Comparison of ENCODE assay signal across 28 cellular contexts in the genomic region with DNA sequence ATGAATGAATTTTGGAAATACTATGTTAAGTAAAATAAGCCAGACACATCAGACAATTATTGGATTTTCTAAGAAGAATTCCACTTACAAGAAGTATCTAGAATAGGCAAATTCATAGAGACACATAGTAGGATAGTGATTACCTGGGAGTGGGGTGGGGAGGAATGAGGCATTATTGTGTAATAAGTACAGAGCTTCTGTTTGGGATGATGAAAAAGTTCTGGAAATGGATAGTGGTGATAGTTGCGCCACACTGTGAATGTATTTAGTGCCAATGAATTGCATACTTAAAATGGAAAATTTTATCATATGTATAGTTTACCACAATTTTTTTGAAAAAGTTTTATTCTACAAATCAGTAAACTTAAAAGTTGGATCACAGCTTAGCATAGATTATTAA.
DNase-seq lines count a peak whose midpoint lies in the region; ATAC-seq, FAIRE-seq and TF ChIP-seq lines count a peak whose summit lies in the region.
"Had no signal": no experiment of that assay in that cellular context is flagged by ENCODE, and none has a peak within 500 bp of the region (broad histone marks: within the 10 kb centered on the region; RNA-seq: fewer than 3 reads in every experiment).

No MANE protein-coding gene starts in this region.

- no peaks in the 10 kb centered on the region for H3K27me3 ChIP-seq in breast epithelium
- H3K27me3 ChIP-seq in H1 (replicated peaks in 1 of 4; ENCODE audit: control insufficient read depth in 3 of 4, extremely low read depth in 1 of 4, insufficient read depth in 3 of 4, low read length in 3 of 4), result no peaks in the 10 kb centered on the region
- no peaks in the 10 kb centered on the region for H3K27me3 ChIP-seq in HepG2 (ENCODE audit: control insufficient read depth in 1 of 2, insufficient read depth in 2 of 2, low read length in 2 of 2)
- H3K27me3 ChIP-seq: BE2C, SJCRH30 had no signal

- H4K91ac ChIP-seq in H1 (replicated peaks; ENCODE audit: insufficient read length, low read length), result no peak overlapping the region

- FAIRE-seq in H1 (lab: Jason Lieb, UNC), result no peak
- FAIRE-seq in HepG2 (lab: Jason Lieb, UNC), result no peak

- CTCF ChIA-PET in MCF 10A (lab: Yijun Ruan, JAX), result no interaction called here
- CTCF ChIA-PET in H1 (lab: Charles Lee; ENCODE audit: partially characterized antibody), result interaction anchor here (0.8 kb wide), 1 partner anchor 87 kb away, joined by 4 read pairs; no protein-coding TSS in a partner anchor
- CTCF ChIA-PET in HepG2 (lab: Yijun Ruan, JAX; ENCODE audit: low intra/inter-chr PET ratio, low total read pairs), result no interaction called here

- no peaks in the 10 kb centered on the region for H3K36me3 ChIP-seq in breast epithelium
- no peaks in the 10 kb centered on the region for H3K36me3 ChIP-seq in H1 (ENCODE audit: control insufficient read depth in 2 of 4, insufficient read depth in 4 of 4, low read length in 3 of 4)
- H3K36me3 ChIP-seq in HepG2 (replicated peaks in 1 of 2; ENCODE audit: control insufficient read depth in 1 of 2, insufficient read depth in 2 of 2, low read length in 2 of 2), result peaks cover 2 to 6% of the 10 kb centered on the region in 2 experiments; a peak in 3 of 5 replicates
- H3K36me3 ChIP-seq: BE2C had no signal

- TF ChIP-seq RAD21 in H1 (IDR thresholded peaks at IDR 0.05 in 1 of 2, conservative IDR thresholded peaks at IDR 0.05 in 1 of 2; ENCODE audit: low read depth in 2 of 2, low read length in 2 of 2) (no peak), HepG2 (CRISPR knock-in tag; IDR thresholded peaks at IDR 0.05) (no peak)

- H3K79me1 ChIP-seq in H1 (ENCODE audit: low read depth, low read length), result no peaks in the 10 kb centered on the region

- no peaks in the 10 kb centered on the region for H3K79me2 ChIP-seq in H1 (ENCODE audit: control insufficient read depth in 1 of 2, insufficient read depth in 2 of 2, low read length in 2 of 2)
- no peaks in the 10 kb centered on the region for H3K79me2 ChIP-seq in HepG2 (ENCODE audit: insufficient read depth, low read length)

- no peak overlapping the region for H4K5ac ChIP-seq in H1 (ENCODE audit: insufficient read length, low read depth, low read length)

- TF ChIP-seq POLR2A in breast epithelium (IDR thresholded peaks at IDR 0.05), result no peak
- no peak for TF ChIP-seq POLR2A in H1 (IDR thresholded peaks at IDR 0.05; ENCODE audit: control extremely low read depth in 1 of 2, low read depth in 2 of 2, low read length in 2 of 2)
- no peak for TF ChIP-seq POLR2A in HepG2 (IDR thresholded peaks at IDR 0.05; ENCODE audit: insufficient read depth in 1 of 2, low read depth in 2 of 2, low read length in 2 of 2)

- no peak overlapping the region for H2BK120ac ChIP-seq in H1 (replicated peaks; ENCODE audit: low read depth, low read length)

- no peak overlapping the region for H4K8ac ChIP-seq in H1 (ENCODE audit: extremely low read depth, insufficient read depth, low read length)

- ATAC-seq in HepG2 (no peak), HG03108 (IDR thresholded peaks at IDR 0.05; ENCODE audit: unreplicated experiment) (no peak), GM21529 (IDR thresholded peaks at IDR 0.05; ENCODE audit: unreplicated experiment) (no peak)
- ATAC-seq: PC-3, SK-N-SH treated with all-trans-retinoic acid at 6 μM for 48 hours had no signal

- H2BK20ac ChIP-seq in H1 (ENCODE audit: low read length), result no peak overlapping the region

- H2AK5ac ChIP-seq in H1 (ENCODE audit: low read depth, low read length), result no peak overlapping the region

- no peak overlapping the region for H2BK15ac ChIP-seq in H1 (ENCODE audit: low read length)

- H3K4ac ChIP-seq in H1 (replicated peaks; ENCODE audit: insufficient read length, low read depth, low read length), result no peak overlapping the region

- intact Hi-C loops in MCF 10A (cut with micrococcal nuclease), result no loop called here
- intact Hi-C loops in breast epithelium (cut with DNase I; ENCODE audit: low total_unique reads), result no loop called here
- intact Hi-C loops in HepG2 (cut with micrococcal nuclease; ENCODE audit: unreplicated experiment), result no loop called here

- no peak overlapping the region for H3K18ac ChIP-seq in H1 (ENCODE audit: extremely low read depth, low read length)

- no peaks in the 10 kb centered on the region for H3K27me3 Mint-ChIP-seq in MCF 10A (ENCODE audit: insufficient read depth, unreplicated experiment)
- H3K27me3 Mint-ChIP-seq: CD8-positive, alpha-beta memory T cell had no signal

- BruUV-seq in MCF 10A (replicated peaks; lab: Mats Ljungman, UMichigan), result no TSS peak
- no TSS peak for BruUV-seq in HepG2 (replicated peaks; lab: Mats Ljungman, UMichigan)

- no peak overlapping the region for H3K14ac ChIP-seq in H1 (ENCODE audit: insufficient read length)

- H3K4me2 ChIP-seq in H1 (ENCODE audit: insufficient read depth in 1 of 2, low read depth in 2 of 2, low read length in 2 of 2) (no peak overlapping the region), HepG2 (ENCODE audit: low read depth, low read length) (no peak overlapping the region)

- no peak overlapping the region for H2AFZ ChIP-seq in H1 (ENCODE audit: low read length)
- no peak overlapping the region for H2AFZ ChIP-seq in HepG2 (ENCODE audit: low read length)

- H3K9ac ChIP-seq in H1 (replicated peaks in 1 of 4; ENCODE audit: extremely low read depth in 1 of 4, low read depth in 3 of 4, low read length in 3 of 4) (no peak overlapping the region), HepG2 (ENCODE audit: insufficient read depth, low read depth, low read length) (no peak overlapping the region)

- DNase-seq in MCF 10A (ENCODE audit: unreplicated experiment) (peak; percentile 57), breast epithelium (ENCODE audit: low spot score in 2 of 2) (no peak), H1 (ENCODE audit: low read depth in 1 of 2, low spot score in 2 of 2) (no peak), HepG2 (ENCODE audit: low spot score) (no peak), HT-29 (ENCODE audit: low spot score) (no peak)
- DNase-seq: 8988T; ACHN; BE2C; Calu3; CD8-positive, alpha-beta memory T cell; DMS79 treated with DMSO at 0.1 percent for 48 hours; GF-D8; H9; KBM-7; MM.1S; NCI-H1105 treated with DMSO at 0.1 percent for 48 hours; NCI-H146; NCI-H1930; NCI-H446; NCI-H82; NK-92 treated with Interleukin-12 subunit alpha and Interleukin-12 subunit beta, amount 100 ng/mL, for 24 hours; PC-3; SJCRH30 had no signal

- WGBS in H1 (ENCODE audit: extremely low coverage in 1 of 2, insufficient coverage in 1 of 2, insufficient read length in 1 of 2, insufficient replicate concordance in 2 of 2, low coverage in 1 of 2, low lambda C conversion rate in 2 of 2, missing lambda C conversion rate in 1 of 2), 2 experiments, result 93% methylated on average over 1 of the region's 1 CpG; no CpG with 5 or more reads in 1 of the 2 experiments
- 98% methylated on average over 1 of the region's 1 CpG for WGBS in HepG2 (ENCODE audit: low lambda C conversion rate)

- H3K23ac ChIP-seq in H1 (ENCODE audit: insufficient read length), result no peak overlapping the region

- H3K27ac Mint-ChIP-seq in MCF 10A (ENCODE audit: low read depth, unreplicated experiment), result peak overlapping the region; percentile 61
- H3K27ac Mint-ChIP-seq: CD14-positive monocyte; CD8-positive, alpha-beta memory T cell; H9 had no signal

- H3K4me3 ChIP-seq in breast epithelium, result no peak overlapping the region
- H3K4me3 ChIP-seq in H1 (ENCODE audit: extremely low read depth in 1 of 4, insufficient read depth in 2 of 4, low read depth in 3 of 4, low read length in 4 of 4), result no peak overlapping the region
- no peak overlapping the region for H3K4me3 ChIP-seq in HepG2 (replicated peaks in 1 of 3; ENCODE audit: insufficient read depth in 1 of 3, low read depth in 2 of 3, low read length in 3 of 3)
- H3K4me3 ChIP-seq: SJCRH30 had no signal

- peaks cover 15% of the 10 kb centered on the region for H3K36me3 Mint-ChIP-seq in MCF 10A (ENCODE audit: insufficient read depth, unreplicated experiment)

- no peaks in the 10 kb centered on the region for H4K20me1 ChIP-seq in H1 (replicated peaks in 1 of 2; ENCODE audit: control insufficient read depth in 1 of 2, insufficient read depth in 2 of 2, low read length in 2 of 2)
- H4K20me1 ChIP-seq in HepG2 (ENCODE audit: insufficient read depth, low read length), result no peaks in the 10 kb centered on the region

- H2BK12ac ChIP-seq in H1 (ENCODE audit: low read depth, low read length), result no peak overlapping the region

- peaks cover 2% of the 10 kb centered on the region; the same call in 1 of the 2 replicates for H3K23me2 ChIP-seq in H1 (ENCODE audit: low read depth, low read length)

- H3K9me3 ChIP-seq in breast epithelium, result no peaks in the 10 kb centered on the region
- H3K9me3 ChIP-seq in H1 (ENCODE audit: insufficient read depth in 2 of 2, low read depth in 1 of 2, low read length in 1 of 2), result no peaks in the 10 kb centered on the region
- no peaks in the 10 kb centered on the region for H3K9me3 ChIP-seq in HepG2 (ENCODE audit: low read length)
- H3K9me3 ChIP-seq: BE2C, SJCRH30 had no signal

- H3K4me1 Mint-ChIP-seq in MCF 10A (ENCODE audit: insufficient read depth, unreplicated experiment), result peaks cover 16% of the 10 kb centered on the region
- H3K4me1 Mint-ChIP-seq: CD14-positive monocyte had no signal

- H3K27ac ChIP-seq in breast epithelium, result no peak overlapping the region
- H3K27ac ChIP-seq in H1 (ENCODE audit: low read depth, low read length), result no peak overlapping the region
- no peak overlapping the region for H3K27ac ChIP-seq in HepG2 (ENCODE audit: extremely low read length, insufficient read depth, low read length)
- H3K27ac ChIP-seq: HL-60, SJCRH30 had no signal

- no peak for TF ChIP-seq EP300 in H1 (IDR thresholded peaks at IDR 0.05; ENCODE audit: borderline replicate concordance in 1 of 2, low read depth in 2 of 2, low read length in 2 of 2)
- no peak for TF ChIP-seq EP300 in HepG2 (IDR thresholded peaks at IDR 0.05; ENCODE audit: low read depth in 2 of 2, low read length in 2 of 2)
- no peak for TF ChIP-seq EP300 in HepG2 (CRISPR knock-in tag; IDR thresholded peaks at IDR 0.05; ENCODE audit: borderline replicate concordance)

- no peaks in the 10 kb centered on the region for H3K9me3 Mint-ChIP-seq in MCF 10A (ENCODE audit: unreplicated experiment)
- H3K9me3 Mint-ChIP-seq: CD8-positive, alpha-beta memory T cell; H9 had no signal

- H3K4me1 ChIP-seq in breast epithelium, result no peaks in the 10 kb centered on the region
- no peaks in the 10 kb centered on the region for H3K4me1 ChIP-seq in H1 (replicated peaks in 1 of 4; ENCODE audit: control insufficient read depth in 3 of 4, insufficient read depth in 4 of 4, low read length in 3 of 4)
- no peaks in the 10 kb centered on the region for H3K4me1 ChIP-seq in HepG2 (ENCODE audit: insufficient read depth, low read length)
- H3K4me1 ChIP-seq: BE2C, SJCRH30 had no signal

- no peak overlapping the region for H3K4me3 Mint-ChIP-seq in MCF 10A (ENCODE audit: unreplicated experiment)
- H3K4me3 Mint-ChIP-seq: CD14-positive monocyte; CD8-positive, alpha-beta memory T cell; H9 had no signal

- no peak overlapping the region for H3K56ac ChIP-seq in H1 (replicated peaks; ENCODE audit: insufficient read length, low read depth, low read length)

- H2BK5ac ChIP-seq in H1 (ENCODE audit: low read depth, low read length), result no peak overlapping the region

- POLR2A ChIA-PET in MCF 10A (lab: Yijun Ruan, JAX) (no interaction called here), H1 (lab: Charles Lee; ENCODE audit: partially characterized antibody) (no interaction called here), HepG2 (lab: Yijun Ruan, JAX) (no interaction called here)

- in situ Hi-C loops in HepG2 (cut with HindIII; ENCODE audit: extremely low pct_ligation_motif_present, low pct_unique_long_range_greater_than_20kb), result no loop called here

- no peak for TF ChIP-seq CTCF in MCF 10A (IDR thresholded peaks at IDR 0.05; ENCODE audit: unreplicated experiment)
- no peak for TF ChIP-seq CTCF in breast epithelium (IDR thresholded peaks at IDR 0.05)
- TF ChIP-seq CTCF in H1 (IDR thresholded peaks at IDR 0.05; ENCODE audit: control extremely low read depth in 1 of 3, insufficient read depth in 1 of 3, low read depth in 1 of 3, low read length in 3 of 3), result no peak
- TF ChIP-seq CTCF in HepG2 (CRISPR knock-in tag; IDR thresholded peaks at IDR 0.05), result no peak
